Comparison of ENCODE assay signal across 8 cellular contexts in genomic region chr12:51531982-51532497, GRCh38. TPM values are rescaled to one million over a fixed set of nuclear protein-coding genes. Genes with fewer than 3 reads are reported as not detected.
DNase-seq lines count a peak whose midpoint lies in the region; ATAC-seq and TF ChIP-seq lines count a peak whose summit lies in the region.

No MANE protein-coding gene starts in this region.

- H3K36me3 Mint-ChIP-seq in activated naive CD4-positive, alpha-beta T cell treated with anti-CD3 and anti-CD28 coated beads, Interleukin-2, amount 50 U/mL, for 72 hours: no peaks in the 10 kb centered on the region
- no peaks in the 10 kb centered on the region for H3K36me3 Mint-ChIP-seq in progenitor cell of endocrine pancreas (ENCODE audit: insufficient read depth)

- no peak overlapping the region for H3K27ac ChIP-seq in cardiac muscle cell
- no peak overlapping the region for H3K27ac ChIP-seq in uterus

- TF ChIP-seq POLR2A in uterus (IDR thresholded peaks at IDR 0.05): no peak

- H3K4me1 Mint-ChIP-seq in progenitor cell of endocrine pancreas (ENCODE audit: low read depth): peaks cover 16% of the 10 kb centered on the region

- H3K27me3 Mint-ChIP-seq in progenitor cell of endocrine pancreas: peaks cover 12% of the 10 kb centered on the region

- H3K27me3 ChIP-seq in cardiac muscle cell: no peaks in the 10 kb centered on the region
- H3K27me3 ChIP-seq in uterus: no peaks in the 10 kb centered on the region

- peak; percentile 78 for ATAC-seq in GM21529 (IDR thresholded peaks at IDR 0.05; ENCODE audit: unreplicated experiment)
- peak; percentile 94 for ATAC-seq in SK-N-SH treated with all-trans-retinoic acid at 6 μM for 48 hours
- ATAC-seq in activated naive CD4-positive, alpha-beta T cell treated with anti-CD3 and anti-CD28 coated beads, Interleukin-2, amount 50 U/mL, for 72 hours: peak; percentile 88

- no peak overlapping the region for H3K27ac Mint-ChIP-seq in activated naive CD4-positive, alpha-beta T cell treated with anti-CD3 and anti-CD28 coated beads, Interleukin-2, amount 50 U/mL, for 72 hours
- peak overlapping the region; percentile 57 for H3K27ac Mint-ChIP-seq in progenitor cell of endocrine pancreas

- H3K36me3 ChIP-seq in cardiac muscle cell (no peaks in the 10 kb centered on the region), uterus (no peaks in the 10 kb centered on the region)

- peak; percentile 89 for TF ChIP-seq CTCF in cardiac muscle cell (IDR thresholded peaks at IDR 0.05; ENCODE audit: low read depth, low read length)
- peak; percentile 90 for TF ChIP-seq CTCF in progenitor cell of endocrine pancreas (IDR thresholded peaks at IDR 0.05; ENCODE audit: unreplicated experiment)
- TF ChIP-seq CTCF in uterus (IDR thresholded peaks at IDR 0.05): peak; percentile 56 to 76 (median 66)

- DNase-seq in CD1c-positive myeloid dendritic cell (ENCODE audit: extremely low spot score): peak; percentile 78
- peak; percentile 61 for DNase-seq in NCI-H1092 treated with DMSO at 0.1 percent for 48 hours (lab: John Stamatoyannopoulos, UW)
- DNase-seq in activated naive CD4-positive, alpha-beta T cell treated with anti-CD3 and anti-CD28 coated beads, Interleukin-2, amount 50 U/mL, for 72 hours (ENCODE audit: low spot score in 2 of 2): peak; percentile 68 to 81
- peak; percentile 81 to 82 for DNase-seq in cardiac muscle cell (ENCODE audit: low read depth in 1 of 2, low spot score in 1 of 2)
- DNase-seq in progenitor cell of endocrine pancreas (ENCODE audit: low spot score, unreplicated experiment): peak; percentile 69
- peak; percentile 44 to 55 for DNase-seq in uterus

- H3K4me3 ChIP-seq in cardiac muscle cell (no peak overlapping the region), uterus (no peak overlapping the region)

- H3K9me3 Mint-ChIP-seq in activated naive CD4-positive, alpha-beta T cell treated with anti-CD3 and anti-CD28 coated beads, Interleukin-2, amount 50 U/mL, for 72 hours: no peaks in the 10 kb centered on the region
- H3K9me3 Mint-ChIP-seq in progenitor cell of endocrine pancreas (ENCODE audit: low read depth): no peaks in the 10 kb centered on the region

- H3K9me3 ChIP-seq in cardiac muscle cell (ENCODE audit: low read depth) (no peaks in the 10 kb centered on the region), uterus (no peaks in the 10 kb centered on the region)

- H3K4me1 ChIP-seq in cardiac muscle cell (ENCODE audit: low read depth): no peaks in the 10 kb centered on the region
- no peaks in the 10 kb centered on the region for H3K4me1 ChIP-seq in uterus

- no peak overlapping the region for H3K4me3 Mint-ChIP-seq in progenitor cell of endocrine pancreas (ENCODE audit: low read depth)

- intact Hi-C loops in uterus (cut with DNase I; ENCODE audit: low total_unique reads): no loop called here

TF ChIP-seq in SK-N-SH treated with all-trans-retinoic acid at 6 μM for 48 hours, 23 proteins besides CTCF, POLR2A, EP300 and RAD21:
- TF ChIP-seq RARB (CRISPR knock-in tag; IDR thresholded peaks at IDR 0.05) (no peak), ZNF8 (CRISPR knock-in tag; IDR thresholded peaks at IDR 0.05) (no peak)

RNA-seq across cellular contexts. Expression of gene SCN8A, which starts 59.0 kb away (rescaled TPM):
- 1 to 10 TPM in 1 of 2 donors, under 1 TPM in 1; 0.84 to 1.5 TPM for total RNA-seq in activated naive CD4-positive, alpha-beta T cell treated with anti-CD3 and anti-CD28 coated beads, Interleukin-2, amount 50 U/mL, for 72 hours
- 3.7 and 3.9 TPM in 2 replicates for total RNA-seq in cardiac muscle cell
- 0.40 and 0.88 TPM in 2 replicates for polyA plus RNA-seq in cardiac muscle cell
- total RNA-seq in progenitor cell of endocrine pancreas: 8.1 and 9.8 TPM in 2 replicates
- total RNA-seq in uterus: 1 to 10 TPM in 3 of 4 donors, not detected in 1; 1.3 to 6.7 (median 3.0) TPM
